Comparison of ENCODE assay signal across 8 cellular contexts in the genomic region with DNA sequence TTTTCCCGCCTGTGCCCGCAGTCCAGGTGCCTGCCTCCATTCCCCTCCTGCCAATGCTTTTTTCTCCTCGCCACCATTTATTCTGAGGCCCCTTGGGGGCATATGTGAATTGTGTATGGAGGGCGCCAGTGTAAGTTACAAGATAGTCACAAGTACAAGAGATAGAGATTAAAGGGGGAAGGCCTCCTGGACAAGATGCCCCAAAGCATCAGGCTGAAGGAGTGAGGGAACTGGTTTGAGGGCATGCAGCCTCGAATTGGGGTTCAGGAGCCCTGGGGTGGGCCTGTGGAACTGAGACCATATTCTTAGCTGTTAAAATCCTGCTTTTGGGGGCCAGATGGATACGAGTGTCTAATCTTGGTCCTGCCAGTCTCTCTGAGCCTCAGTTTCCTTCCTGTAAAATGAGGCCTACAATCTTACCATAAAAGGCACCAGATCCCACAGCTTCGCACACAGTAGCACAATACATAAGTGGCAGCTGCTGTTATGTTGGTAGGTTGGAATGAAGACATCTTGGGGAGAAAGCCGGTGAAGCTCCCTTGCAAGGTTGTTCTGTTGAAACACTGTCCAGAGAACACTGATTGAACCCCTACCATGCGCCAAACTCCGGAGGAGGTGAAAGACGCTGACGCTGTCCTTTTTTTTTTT. TPM values are rescaled to one million over a fixed set of nuclear protein-coding genes. Genes with fewer than 3 reads are reported as not detected.
A peak's percentile ranks its signal among the peaks of the same experiment; 100 is the strongest.
DNase-seq lines count a peak whose midpoint lies in the region; ATAC-seq and TF ChIP-seq lines count a peak whose summit lies in the region.

No MANE protein-coding gene starts in this region.

- H3K9me3 ChIP-seq in esophagus (ENCODE audit: control insufficient read depth in 2 of 2, insufficient read depth in 1 of 2, low read depth in 1 of 2, low read length in 1 of 2) (no peaks in the 10 kb centered on the region), prostate gland (no peaks in the 10 kb centered on the region)

- no peaks in the 10 kb centered on the region for H3K27me3 Mint-ChIP-seq in stimulated activated naive CD8-positive, alpha-beta T cell treated with anti-CD3 and anti-CD28 coated beads, Interleukin-15, amount 100 ng/mL, for 72 hours

- H3K27me3 ChIP-seq in esophagus (ENCODE audit: control insufficient read depth in 1 of 2, insufficient read depth in 2 of 2, low read length in 2 of 2) (no peaks in the 10 kb centered on the region), prostate gland (replicated peaks; ENCODE audit: insufficient read depth) (no peaks in the 10 kb centered on the region)

- H3K9me3 Mint-ChIP-seq in stimulated activated naive CD8-positive, alpha-beta T cell treated with anti-CD3 and anti-CD28 coated beads, Interleukin-15, amount 100 ng/mL, for 72 hours, result no peaks in the 10 kb centered on the region

- H3K4me3 ChIP-seq in esophagus (ENCODE audit: low read depth in 1 of 2, low read length in 2 of 2) (no peak overlapping the region), prostate gland (no peak overlapping the region)

- H3K4me3 Mint-ChIP-seq in stimulated activated naive CD8-positive, alpha-beta T cell treated with anti-CD3 and anti-CD28 coated beads, Interleukin-15, amount 100 ng/mL, for 72 hours, result peak overlapping the region; percentile 63 to 90

- H3K27ac ChIP-seq in esophagus (ENCODE audit: low read depth in 2 of 2, low read length in 1 of 2), result peak overlapping the region; percentile 71 to 98
- peak overlapping the region in 1 of 2 donors; percentile 79 for H3K27ac ChIP-seq in prostate gland

- peaks cover 0 to 3% of the 10 kb centered on the region in 2 donors for H3K4me1 ChIP-seq in esophagus (ENCODE audit: control insufficient read depth in 2 of 2, insufficient read depth in 2 of 2, low read length in 1 of 2)
- H3K4me1 ChIP-seq in prostate gland (replicated peaks), result peaks cover 5% of the 10 kb centered on the region

- no peak for TF ChIP-seq POLR2A in prostate gland (IDR thresholded peaks at IDR 0.05)

- H3K27ac Mint-ChIP-seq in stimulated activated naive CD8-positive, alpha-beta T cell treated with anti-CD3 and anti-CD28 coated beads, Interleukin-15, amount 100 ng/mL, for 72 hours, result peak overlapping the region; percentile 95 to 96

- H3K36me3 ChIP-seq in esophagus (ENCODE audit: control insufficient read depth in 2 of 2, insufficient read depth in 2 of 2, low read length in 1 of 2) (peaks cover 0 to 15% of the 10 kb centered on the region in 2 donors), prostate gland (peaks cover 0 to 4% of the 10 kb centered on the region in 2 donors)

- TF ChIP-seq CTCF in prostate gland (IDR thresholded peaks at IDR 0.05), result no peak

- WGBS in esophagus, 2 donors, result 47 to 48% methylated on average over 12 of the region's 12 CpGs
- WGBS in prostate gland, result 55% methylated on average over 12 of the region's 12 CpGs

- peak; percentile 4 for ATAC-seq in stimulated activated naive CD8-positive, alpha-beta T cell treated with anti-CD3 and anti-CD28 coated beads, Interleukin-15, amount 100 ng/mL, for 72 hours
- ATAC-seq in HG03196 (IDR thresholded peaks at IDR 0.05; ENCODE audit: unreplicated experiment), result no peak

- peak; percentile 13 for DNase-seq in DMS153 (lab: John Stamatoyannopoulos, UW)
- no peak for DNase-seq in DMS153 treated with DMSO at 0.1 percent for 48 hours (lab: John Stamatoyannopoulos, UW; ENCODE audit: unreplicated experiment)
- peak; percentile 44 for DNase-seq in RPMI8226
- DNase-seq in stimulated activated naive CD8-positive, alpha-beta T cell treated with anti-CD3 and anti-CD28 coated beads, Interleukin-15, amount 100 ng/mL, for 72 hours, result no peak
- DNase-seq in prostate gland (ENCODE audit: low spot score), result no peak
- DNase-seq in epidermal melanocyte (ENCODE audit: insufficient read length, low spot score), result no peak

- intact Hi-C loops in prostate gland (cut with DNase I), result loop anchor here (10.0 kb wide), 1 partner anchor 972 kb away; no protein-coding TSS in a partner anchor

- peaks cover 27% of the 10 kb centered on the region for H3K4me1 Mint-ChIP-seq in stimulated activated naive CD8-positive, alpha-beta T cell treated with anti-CD3 and anti-CD28 coated beads, Interleukin-15, amount 100 ng/mL, for 72 hours

RNA-seq across cellular contexts. Expression of a gene that starts 0.5 kb away (rescaled TPM):
- polyA plus RNA-seq in esophagus, result 100 to 1,000 TPM; 153 to 185 TPM
- 10 to 100 TPM; 26.8 to 49.3 TPM for total RNA-seq in prostate gland

RNA-seq across cellular contexts. Expression of a gene that starts 25.7 kb away (rescaled TPM):
- 100 to 1,000 TPM; 268 to 282 TPM for polyA plus RNA-seq in esophagus
- 100 to 1,000 TPM; 112 to 121 TPM for total RNA-seq in prostate gland

Comparison
In these comparisons a context has a peak if more than half of its experiments do, and no peak if none do; other contexts are left out.
1. DNase-seq: peak in DMS153 (single experiment) and RPMI8226 (single experiment); none in DMS153 treated with DMSO at 0.1 percent for 48 hours (single experiment), stimulated activated naive CD8-positive, alpha-beta T cell treated with anti-CD3 and anti-CD28 coated beads, Interleukin-15, amount 100 ng/mL, for 72 hours (0 of 2), prostate gland (single experiment) and epidermal melanocyte (single experiment).